In genomic region chr1:178076607-178077006, GRCh38 we compare ENCODE assay signal across 8 cellular contexts.
"Had no signal": no experiment of that assay in that cellular context is flagged by ENCODE, and none has a peak within 500 bp of the region (broad histone marks: within the 10 kb centered on the region; RNA-seq: fewer than 3 reads in every experiment).

No MANE protein-coding gene starts in this region.

- H3K36me3 Mint-ChIP-seq: IgD-negative memory B cell had no signal

- H3K4me1 Mint-ChIP-seq: IgD-negative memory B cell had no signal

- H3K27ac ChIP-seq: GM23248 had no signal

- H3K36me3 ChIP-seq: HAP-1 had no signal

- ATAC-seq: HCT116 had no signal

- H3K27ac Mint-ChIP-seq: HFFc6, IgD-negative memory B cell had no signal

- H3K4me3 Mint-ChIP-seq: HFFc6, IgD-negative memory B cell had no signal

- H2AFZ ChIP-seq: GM23248 had no signal

- H3K9ac ChIP-seq: GM23248 had no signal

- H3K4me3 ChIP-seq: GM23248, HAP-1 had no signal

- H3K9me3 Mint-ChIP-seq: HFFc6 had no signal

- DNase-seq: GM23248, GOT3, H7, HFFc6, KBM-7 had no signal

- H3K9me3 ChIP-seq: HAP-1 had no signal
